ENCODE assay signal across 16 cellular contexts in genomic region chr7:142689439-142690168, GRCh38. TPM values are rescaled to one million over a fixed set of nuclear protein-coding genes. Genes with fewer than 3 reads are reported as not detected.
DNase-seq lines count a peak whose midpoint lies in the region; ATAC-seq and TF ChIP-seq lines count a peak whose summit lies in the region.
"Had no signal": no experiment of that assay in that cellular context is flagged by ENCODE, and none has a peak within 500 bp of the region (broad histone marks: within the 10 kb centered on the region; RNA-seq: fewer than 3 reads in every experiment).

No MANE protein-coding gene starts in this region.

- POLR2A ChIA-PET in activated CD8-positive, alpha-beta T cell treated with anti-CD3 and anti-CD28 coated beads, Interleukin-2, amount 10 ng/mL, durations not matched to agents 7 days and 5 days (lab: Charles Lee): no interaction called here
- POLR2A ChIA-PET in activated CD8-positive, alpha-beta T cell treated with anti-CD3 and anti-CD28 coated beads for 36 hours (lab: Charles Lee): no interaction called here

- no peaks in the 10 kb centered on the region for H3K27me3 Mint-ChIP-seq in activated CD8-positive, alpha-beta T cell treated with anti-CD3 and anti-CD28 coated beads, Interleukin-2, amount 10 ng/mL, durations not matched to agents 7 days and 5 days (ENCODE audit: low read depth)
- H3K27me3 Mint-ChIP-seq in activated CD8-positive, alpha-beta T cell treated with anti-CD3 and anti-CD28 coated beads for 36 hours: no peaks in the 10 kb centered on the region
- H3K27me3 Mint-ChIP-seq in T-helper 17 cell (no peaks in the 10 kb centered on the region), neural crest cell (ENCODE audit: low read depth) (peaks cover 10% of the 10 kb centered on the region)

- H3K9me3 ChIP-seq in MM.1S (replicated peaks; ENCODE audit: insufficient read depth, low read length) (no peaks in the 10 kb centered on the region), T-helper 17 cell (ENCODE audit: control insufficient read depth, low read length, poor library complexity, severe bottlenecking) (no peaks in the 10 kb centered on the region), colonic mucosa (no peaks in the 10 kb centered on the region)
- H3K9me3 ChIP-seq: neutrophil, vagina had no signal

- CTCF ChIA-PET in activated CD8-positive, alpha-beta T cell treated with anti-CD3 and anti-CD28 coated beads, Interleukin-2, amount 10 ng/mL, durations not matched to agents 7 days and 5 days (lab: Charles Lee): interaction anchor here (1.7 to 4.3 kb wide), 4 partner anchors 24 to 121 kb away, joined by 4 to 21 read pairs (median 12); no protein-coding TSS in a partner anchor
- CTCF ChIA-PET in activated CD8-positive, alpha-beta T cell treated with anti-CD3 and anti-CD28 coated beads for 36 hours (lab: Charles Lee): interaction anchor here (1.7 kb wide), 1 partner anchor 94 kb away, joined by 7 read pairs; no protein-coding TSS in a partner anchor

- peaks cover 44% of the 10 kb centered on the region for H3K4me1 Mint-ChIP-seq in activated CD8-positive, alpha-beta T cell treated with anti-CD3 and anti-CD28 coated beads, Interleukin-2, amount 10 ng/mL, durations not matched to agents 7 days and 5 days (ENCODE audit: low read depth)
- H3K4me1 Mint-ChIP-seq in activated CD8-positive, alpha-beta T cell treated with anti-CD3 and anti-CD28 coated beads for 36 hours (ENCODE audit: low read depth): peaks cover 19% of the 10 kb centered on the region
- peaks cover 15% of the 10 kb centered on the region for H3K4me1 Mint-ChIP-seq in T-helper 17 cell
- no peaks in the 10 kb centered on the region for H3K4me1 Mint-ChIP-seq in neural crest cell

- no peaks in the 10 kb centered on the region for H3K79me2 ChIP-seq in MM.1S (ENCODE audit: low read length)

- intact Hi-C loops in activated CD8-positive, alpha-beta T cell treated with anti-CD3 and anti-CD28 coated beads for 36 hours (cut with micrococcal nuclease): no loop called here
- intact Hi-C loops in left colon (cut with DNase I, micrococcal nuclease): no loop called here
- intact Hi-C loops in colonic mucosa (cut with DNase I): no loop called here

- no peaks in the 10 kb centered on the region for H3K36me3 Mint-ChIP-seq in activated CD8-positive, alpha-beta T cell treated with anti-CD3 and anti-CD28 coated beads, Interleukin-2, amount 10 ng/mL, durations not matched to agents 7 days and 5 days (ENCODE audit: low read depth)
- no peaks in the 10 kb centered on the region for H3K36me3 Mint-ChIP-seq in activated CD8-positive, alpha-beta T cell treated with anti-CD3 and anti-CD28 coated beads for 36 hours (ENCODE audit: low read depth)
- H3K36me3 Mint-ChIP-seq in T-helper 17 cell (ENCODE audit: low read depth) (no peaks in the 10 kb centered on the region), neural crest cell (ENCODE audit: low read depth) (no peaks in the 10 kb centered on the region)

- ATAC-seq in activated CD8-positive, alpha-beta T cell treated with anti-CD3 and anti-CD28 coated beads, Interleukin-2, amount 10 ng/mL, durations not matched to agents 7 days and 5 days: peak; percentile 10
- no peak for ATAC-seq in activated CD8-positive, alpha-beta T cell treated with anti-CD3 and anti-CD28 coated beads for 36 hours
- ATAC-seq in T-helper 17 cell: no peak
- ATAC-seq in left colon: no peak

- H4K20me1 ChIP-seq in MM.1S (ENCODE audit: insufficient read depth, low read length): no peaks in the 10 kb centered on the region

- H3K4me1 ChIP-seq in MM.1S (ENCODE audit: low read length) (peaks cover 3% of the 10 kb centered on the region; the same call in 1 of the 2 replicates), colonic mucosa (no peaks in the 10 kb centered on the region)
- H3K4me1 ChIP-seq: vagina had no signal

- no peak overlapping the region for H3K4me3 Mint-ChIP-seq in activated CD8-positive, alpha-beta T cell treated with anti-CD3 and anti-CD28 coated beads, Interleukin-2, amount 10 ng/mL, durations not matched to agents 7 days and 5 days
- no peak overlapping the region for H3K4me3 Mint-ChIP-seq in activated CD8-positive, alpha-beta T cell treated with anti-CD3 and anti-CD28 coated beads for 36 hours
- H3K4me3 Mint-ChIP-seq in T-helper 17 cell (peak overlapping the region; percentile 55), neural crest cell (no peak overlapping the region)

- H3K27me3 ChIP-seq in MM.1S (replicated peaks; ENCODE audit: insufficient read depth, low read length): no peaks in the 10 kb centered on the region
- no peaks in the 10 kb centered on the region for H3K27me3 ChIP-seq in colonic mucosa
- H3K27me3 ChIP-seq: neutrophil, vagina had no signal

- no peaks in the 10 kb centered on the region for H3K9me3 Mint-ChIP-seq in activated CD8-positive, alpha-beta T cell treated with anti-CD3 and anti-CD28 coated beads, Interleukin-2, amount 10 ng/mL, durations not matched to agents 7 days and 5 days (ENCODE audit: insufficient read depth)
- H3K9me3 Mint-ChIP-seq in activated CD8-positive, alpha-beta T cell treated with anti-CD3 and anti-CD28 coated beads for 36 hours: no peaks in the 10 kb centered on the region
- no peaks in the 10 kb centered on the region for H3K9me3 Mint-ChIP-seq in neural crest cell

- DNase-seq in activated CD8-positive, alpha-beta T cell treated with anti-CD3 and anti-CD28 coated beads, Interleukin-2, amount 10 ng/mL, durations not matched to agents 7 days and 5 days: no peak
- DNase-seq in activated CD8-positive, alpha-beta T cell treated with anti-CD3 and anti-CD28 coated beads for 36 hours: no peak
- DNase-seq in MM.1S (no peak), T-helper 17 cell (no peak), neural crest cell (ENCODE audit: low read depth, low spot score) (no peak), left colon (no peak), foreskin fibroblast (no peak), colonic mucosa (no peak)
- DNase-seq: activated effector memory CD4-positive, alpha-beta T cell treated with Interleukin-2 at 50 U/mL for 16 hours; glutamatergic neuron; NCI-H1436 treated with DMSO at 0.1 percent for 48 hours; stimulated activated CD8-positive, alpha-beta memory T cell treated with anti-CD3 and anti-CD28 coated beads, Interleukin-4, amount 100 ng/mL, for 48 hours had no signal

- H3K4me2 ChIP-seq in MM.1S (ENCODE audit: low read depth, low read length): no peak overlapping the region

- H3K27ac ChIP-seq in MM.1S (ENCODE audit: low read length): no peak overlapping the region
- no peak overlapping the region for H3K27ac ChIP-seq in colonic mucosa
- H3K27ac ChIP-seq: neutrophil, vagina had no signal

- H3K9me2 ChIP-seq in MM.1S (replicated peaks; ENCODE audit: insufficient read depth, low read length): no peaks in the 10 kb centered on the region

- no peak overlapping the region for H3K27ac Mint-ChIP-seq in activated CD8-positive, alpha-beta T cell treated with anti-CD3 and anti-CD28 coated beads, Interleukin-2, amount 10 ng/mL, durations not matched to agents 7 days and 5 days
- no peak overlapping the region for H3K27ac Mint-ChIP-seq in activated CD8-positive, alpha-beta T cell treated with anti-CD3 and anti-CD28 coated beads for 36 hours
- peak overlapping the region; percentile 72 for H3K27ac Mint-ChIP-seq in T-helper 17 cell
- H3K27ac Mint-ChIP-seq in neural crest cell (ENCODE audit: unreplicated experiment): no peak overlapping the region

- H2AFZ ChIP-seq in MM.1S (ENCODE audit: low read length): no peak overlapping the region

- H3K9ac ChIP-seq in MM.1S (ENCODE audit: low read length) (no peak overlapping the region), colonic mucosa (ENCODE audit: low read depth in 2 of 2, low read length in 2 of 2) (no peak overlapping the region)

- TF ChIP-seq CTCF in activated CD8-positive, alpha-beta T cell treated with anti-CD3 and anti-CD28 coated beads for 36 hours (IDR thresholded peaks at IDR 0.05): no peak
- 0 out of 2 replicates have a peak, but pooled peaks have one; percentile 6 for TF ChIP-seq CTCF in MM.1S (IDR thresholded peaks at IDR 0.05; ENCODE audit: low read length)
- TF ChIP-seq CTCF in neural crest cell (conservative IDR thresholded peaks at IDR 0.05): peak; percentile 31
- no peak for TF ChIP-seq CTCF in foreskin fibroblast (IDR thresholded peaks at IDR 0.05; ENCODE audit: low read depth, low read length)
- no peak for TF ChIP-seq CTCF in colonic mucosa (IDR thresholded peaks at IDR 0.05)

- H3K4me3 ChIP-seq in MM.1S (ENCODE audit: low read length) (no peak overlapping the region), foreskin fibroblast (ENCODE audit: low read depth in 1 of 2, low read length in 2 of 2) (no peak overlapping the region), colonic mucosa (no peak overlapping the region)
- H3K4me3 ChIP-seq: vagina had no signal

- H3F3A ChIP-seq in MM.1S (ENCODE audit: insufficient read depth, low read length): no peaks in the 10 kb centered on the region

- no peaks in the 10 kb centered on the region for H3K36me3 ChIP-seq in MM.1S (replicated peaks; ENCODE audit: insufficient read depth, low read length)
- no peaks in the 10 kb centered on the region for H3K36me3 ChIP-seq in colonic mucosa
- H3K36me3 ChIP-seq: neutrophil, vagina had no signal

RNA-seq across cellular contexts. Expression of gene PRSS1, which starts 59.7 kb away (rescaled TPM):
- not detected for total RNA-seq in activated CD8-positive, alpha-beta T cell treated with anti-CD3 and anti-CD28 coated beads, Interleukin-2, amount 10 ng/mL, durations not matched to agents 7 days and 5 days
- not detected for total RNA-seq in activated CD8-positive, alpha-beta T cell treated with anti-CD3 and anti-CD28 coated beads for 36 hours
- not detected for total RNA-seq in T-helper 17 cell
- not detected in 2 replicates for total RNA-seq in neural crest cell
- 1 to 10 TPM in 1 of 2 donors, not detected in 1; 4.0 TPM for total RNA-seq in left colon
- 10 to 100 TPM in 1 of 2 donors, not detected in 1; 41.2 TPM for total RNA-seq in colonic mucosa
- total RNA-seq: dermis microvascular lymphatic vessel endothelial cell, liver, vagina had no signal

Comparison
In these comparisons a context has a peak if more than half of its experiments do, and no peak if none do; other contexts are left out.
1. CTCF ChIP-seq: peak in MM.1S (single experiment) and neural crest cell (single experiment); none in activated CD8-positive, alpha-beta T cell treated with anti-CD3 and anti-CD28 coated beads for 36 hours (single experiment), foreskin fibroblast (single experiment) and colonic mucosa (single experiment).